ENCODE assay signal across 1 cellular context in the genomic region with DNA sequence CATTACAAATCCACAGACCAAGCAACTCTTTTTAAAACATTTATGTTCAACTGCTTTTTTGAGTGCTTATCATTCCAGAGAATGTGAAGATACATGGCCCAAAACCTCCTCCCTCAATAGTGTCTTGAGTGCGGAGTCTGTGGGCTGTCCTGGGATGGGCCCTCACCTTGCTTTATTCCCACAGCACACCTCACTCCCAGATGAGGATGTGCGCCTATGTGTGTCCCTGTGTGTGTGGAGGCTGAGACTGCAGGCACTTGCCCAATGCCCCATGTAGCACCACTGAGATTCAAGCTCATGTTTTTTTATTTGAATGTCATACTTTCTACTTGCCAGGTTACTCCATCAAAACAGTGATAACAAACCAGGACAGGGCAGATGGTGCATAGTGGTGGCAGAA.
TF ChIP-seq lines count a peak whose summit lies in the region.

No MANE protein-coding gene starts in this region.

TF ChIP-seq in IMR-90, 13 proteins besides CTCF, POLR2A, EP300 and RAD21:
- TF ChIP-seq USF2 (IDR thresholded peaks at IDR 0.05; ENCODE audit: low read depth, low read length) (no peak), MXI1 (IDR thresholded peaks at IDR 0.05; ENCODE audit: borderline replicate concordance, low read depth, low read length) (no peak), MAFK (IDR thresholded peaks at IDR 0.05; ENCODE audit: low read depth, low read length) (no peak), ELK1 (IDR thresholded peaks at IDR 0.05; ENCODE audit: borderline replicate concordance, low read depth, low read length) (no peak), CHD1 (IDR thresholded peaks at IDR 0.05; ENCODE audit: low read depth, low read length) (no peak), RCOR1 (IDR thresholded peaks at IDR 0.05; ENCODE audit: insufficient replicate concordance, low read length) (no peak), FOS (IDR thresholded peaks at IDR 0.05; ENCODE audit: low read depth, low read length) (no peak)
